ENCODE assay signal across 11 cellular contexts in genomic region chr2:62287335-62287734, GRCh38.
DNase-seq lines count a peak whose midpoint lies in the region; FAIRE-seq and TF ChIP-seq lines count a peak whose summit lies in the region.
"Had no signal": no experiment of that assay in that cellular context is flagged by ENCODE, and none has a peak within 500 bp of the region (broad histone marks: within the 10 kb centered on the region; RNA-seq: fewer than 3 reads in every experiment).

No MANE protein-coding gene starts in this region.

- H3K9ac ChIP-seq in KMS-11 = no peak overlapping the region
- no peak overlapping the region for H3K9ac ChIP-seq in astrocyte (ENCODE audit: low read length)
- no peak overlapping the region for H3K9ac ChIP-seq in skeletal muscle tissue (ENCODE audit: low read depth in 1 of 3, low read length in 3 of 3)

- H3K4me3 ChIP-seq in KMS-11 (IDR thresholded peaks at IDR 0.05; ENCODE audit: insufficient read depth, low read depth, low read length) = no peak overlapping the region
- H3K4me3 ChIP-seq in astrocyte (ENCODE audit: insufficient read depth, low read depth, low read length) = no peak overlapping the region
- no peak overlapping the region for H3K4me3 ChIP-seq in skeletal muscle tissue (ENCODE audit: low read length in 3 of 3)

- TF ChIP-seq CTCF in KMS-11 (conservative IDR thresholded peaks at IDR 0.05; ENCODE audit: low read depth, low read length) (no peak), astrocyte (IDR thresholded peaks at IDR 0.05; ENCODE audit: insufficient read depth, low read depth, low read length) (no peak)

- H3K36me3 Mint-ChIP-seq in activated CD4-positive, alpha-beta T cell treated with anti-CD3 and anti-CD28 coated beads, Interleukin-2, amount 10 ng/mL, durations not matched to agents 7 days and 5 days (ENCODE audit: low read depth) = peaks cover 5% of the 10 kb centered on the region
- H3K36me3 Mint-ChIP-seq in astrocyte (ENCODE audit: low read depth, unreplicated experiment) = no peaks in the 10 kb centered on the region

- peaks cover 42% of the 10 kb centered on the region for H3K4me1 ChIP-seq in KMS-11 (ENCODE audit: low read depth, poor library complexity, severe bottlenecking)
- peaks cover 3% of the 10 kb centered on the region for H3K4me1 ChIP-seq in astrocyte (ENCODE audit: insufficient read depth, low read length)
- H3K4me1 ChIP-seq in skeletal muscle tissue (ENCODE audit: control insufficient read depth in 3 of 3, insufficient read depth in 3 of 3, low read length in 3 of 3) = peaks cover 12 to 17% (median 14%) of the 10 kb centered on the region in 3 donors

- POLR2A ChIA-PET in activated CD4-positive, alpha-beta T cell treated with anti-CD3 and anti-CD28 coated beads, Interleukin-2, amount 10 ng/mL, durations not matched to agents 7 days and 5 days (lab: Charles Lee) = no interaction called here

- H4K20me1 ChIP-seq in KMS-11 (ENCODE audit: insufficient read depth) (no peaks in the 10 kb centered on the region), astrocyte (ENCODE audit: insufficient read depth, low read length) (no peaks in the 10 kb centered on the region)

- peaks cover 2% of the 10 kb centered on the region for H3K27me3 Mint-ChIP-seq in activated CD4-positive, alpha-beta T cell treated with anti-CD3 and anti-CD28 coated beads, Interleukin-2, amount 10 ng/mL, durations not matched to agents 7 days and 5 days
- H3K27me3 Mint-ChIP-seq in astrocyte (ENCODE audit: low read depth, unreplicated experiment) = no peaks in the 10 kb centered on the region

- H3K9me3 Mint-ChIP-seq in activated CD4-positive, alpha-beta T cell treated with anti-CD3 and anti-CD28 coated beads, Interleukin-2, amount 10 ng/mL, durations not matched to agents 7 days and 5 days = peaks cover 18% of the 10 kb centered on the region
- H3K9me3 Mint-ChIP-seq in astrocyte (ENCODE audit: unreplicated experiment) = peaks cover 8% of the 10 kb centered on the region

- no peak overlapping the region for H3K4me3 Mint-ChIP-seq in activated CD4-positive, alpha-beta T cell treated with anti-CD3 and anti-CD28 coated beads, Interleukin-2, amount 10 ng/mL, durations not matched to agents 7 days and 5 days
- no peak overlapping the region for H3K4me3 Mint-ChIP-seq in astrocyte (ENCODE audit: unreplicated experiment)

- no peaks in the 10 kb centered on the region for H3K79me2 ChIP-seq in KMS-11 (ENCODE audit: insufficient read depth, low read depth)
- no peaks in the 10 kb centered on the region for H3K79me2 ChIP-seq in astrocyte (ENCODE audit: insufficient read depth, low read length)

- peaks cover 9% of the 10 kb centered on the region for H3K4me1 Mint-ChIP-seq in activated CD4-positive, alpha-beta T cell treated with anti-CD3 and anti-CD28 coated beads, Interleukin-2, amount 10 ng/mL, durations not matched to agents 7 days and 5 days
- peaks cover 12% of the 10 kb centered on the region for H3K4me1 Mint-ChIP-seq in astrocyte (ENCODE audit: low read depth, unreplicated experiment)

- CTCF ChIA-PET in activated CD4-positive, alpha-beta T cell treated with anti-CD3 and anti-CD28 coated beads, Interleukin-2, amount 10 ng/mL, durations not matched to agents 7 days and 5 days (lab: Charles Lee) = interaction anchor here (2.3 kb wide), 1 partner anchor 10 kb away, joined by 9 read pairs; no protein-coding TSS in a partner anchor

- H2AFZ ChIP-seq in KMS-11 (ENCODE audit: low read depth) = no peak overlapping the region
- no peak overlapping the region for H2AFZ ChIP-seq in astrocyte (ENCODE audit: low read depth, low read length)

- H3K9me3 ChIP-seq in astrocyte (ENCODE audit: insufficient read depth, low read depth, low read length) (peaks cover 10% of the 10 kb centered on the region), skeletal muscle tissue (ENCODE audit: control insufficient read depth in 3 of 3, low read length in 3 of 3) (peaks cover 0 to 7% (median 0%) of the 10 kb centered on the region in 3 donors)

- H3K27me3 ChIP-seq in KMS-11 (ENCODE audit: insufficient read depth, low read depth) = no peaks in the 10 kb centered on the region; the same call in 1 of the 2 replicates
- no peaks in the 10 kb centered on the region for H3K27me3 ChIP-seq in astrocyte (ENCODE audit: insufficient read depth, low read length)
- H3K27me3 ChIP-seq in skeletal muscle tissue (ENCODE audit: control insufficient read depth in 3 of 3, insufficient read depth in 3 of 3, low read length in 3 of 3) = no peaks in the 10 kb centered on the region

- H3K27ac Mint-ChIP-seq in activated CD4-positive, alpha-beta T cell treated with anti-CD3 and anti-CD28 coated beads, Interleukin-2, amount 10 ng/mL, durations not matched to agents 7 days and 5 days = peak overlapping the region; percentile 47
- peak overlapping the region; percentile 69 for H3K27ac Mint-ChIP-seq in astrocyte (ENCODE audit: unreplicated experiment)

- no peak for DNase-seq in activated CD4-positive, alpha-beta T cell treated with anti-CD3 and anti-CD28 coated beads, Interleukin-2, amount 10 ng/mL, durations not matched to agents 7 days and 5 days
- no peak for DNase-seq in activated CD4-positive, alpha-beta T cell treated with anti-CD3 and anti-CD28 coated beads, Interleukin-2, amount 50 U/mL, for 4 hours
- DNase-seq in astrocyte (ENCODE audit: low read depth) = no peak
- no peak for DNase-seq in HuH-7 (ENCODE audit: low spot score)
- no peak for DNase-seq in activated CD4-positive, CD25-positive, alpha-beta regulatory T cell treated with anti-CD3 and anti-CD28 coated beads, Interleukin-2, amount 50 U/mL, for 72 hours
- no peak for DNase-seq in NCI-H524 (lab: John Stamatoyannopoulos, UW)
- DNase-seq: 8988T, HCEC 1CT had no signal

- H3K36me3 ChIP-seq in KMS-11 (ENCODE audit: insufficient read depth) (no peaks in the 10 kb centered on the region), astrocyte (ENCODE audit: insufficient read depth, low read length) (no peaks in the 10 kb centered on the region), skeletal muscle tissue (ENCODE audit: control insufficient read depth in 3 of 3, insufficient read depth in 3 of 3, low read length in 3 of 3) (no peaks in the 10 kb centered on the region)

- H3K4me2 ChIP-seq in KMS-11 (peak overlapping the region; percentile 62), astrocyte (ENCODE audit: low read length) (no peak overlapping the region)

- H3K27ac ChIP-seq in KMS-11 = no peak overlapping the region
- no peak overlapping the region for H3K27ac ChIP-seq in astrocyte (ENCODE audit: low read depth, low read length)
- H3K27ac ChIP-seq in skeletal muscle tissue (ENCODE audit: low read depth, low read length) = peak overlapping the region; percentile 57
- H3K27ac ChIP-seq: C4-2B had no signal

- FAIRE-seq in astrocyte (lab: Jason Lieb, UNC) = no peak
